14 cellular contexts compared by ENCODE assay signal in genomic region chr11:34891611-34892010, GRCh38. TPM values are rescaled to one million over a fixed set of nuclear protein-coding genes. Genes with fewer than 3 reads are reported as not detected.
A peak's percentile ranks its signal among the peaks of the same experiment; 100 is the strongest.
DNase-seq lines count a peak whose midpoint lies in the region; TF ChIP-seq lines count a peak whose summit lies in the region.
"Had no signal": no experiment of that assay in that cellular context is flagged by ENCODE, and none has a peak within 500 bp of the region (broad histone marks: within the 10 kb centered on the region; RNA-seq: fewer than 3 reads in every experiment).

No MANE protein-coding gene starts in this region.

- in situ Hi-C loops in SK-MEL-5 (cut with HindIII; ENCODE audit: low pct_unique_long_range_greater_than_20kb, low sequenced_read_pairs), result no loop called here

- peaks cover 14% of the 10 kb centered on the region for H3K36me3 Mint-ChIP-seq in activated CD4-positive, alpha-beta T cell treated with anti-CD3 and anti-CD28 coated beads, Interleukin-2, amount 10 ng/mL, durations not matched to agents 24 days and 14 days (ENCODE audit: low read depth)

- no peak overlapping the region for H3K4me2 ChIP-seq in hepatocyte

- H3K27me3 Mint-ChIP-seq in activated CD4-positive, alpha-beta T cell treated with anti-CD3 and anti-CD28 coated beads, Interleukin-2, amount 10 ng/mL, durations not matched to agents 24 days and 14 days, result no peaks in the 10 kb centered on the region
- H3K27me3 Mint-ChIP-seq: B cell; CD4-positive, alpha-beta T cell had no signal

- H3K27ac Mint-ChIP-seq in activated CD4-positive, alpha-beta T cell treated with anti-CD3 and anti-CD28 coated beads, Interleukin-2, amount 10 ng/mL, durations not matched to agents 24 days and 14 days, result no peak overlapping the region
- H3K27ac Mint-ChIP-seq: B cell; CD4-positive, alpha-beta T cell had no signal

- H3K4me1 Mint-ChIP-seq in activated CD4-positive, alpha-beta T cell treated with anti-CD3 and anti-CD28 coated beads, Interleukin-2, amount 10 ng/mL, durations not matched to agents 24 days and 14 days, result no peaks in the 10 kb centered on the region
- H3K4me1 Mint-ChIP-seq: B cell had no signal

- no peaks in the 10 kb centered on the region for H3K79me2 ChIP-seq in hepatocyte

- H3K9me2 ChIP-seq in hepatocyte (replicated peaks; ENCODE audit: insufficient read depth), result no peaks in the 10 kb centered on the region

- intact Hi-C loops in activated CD4-positive, alpha-beta T cell treated with anti-CD3 and anti-CD28 coated beads, Interleukin-2, amount 10 ng/mL, durations not matched to agents 24 days and 14 days (cut with micrococcal nuclease), result loop anchor here (1.0 kb wide), 1 partner anchor 305 kb away; no protein-coding TSS in a partner anchor

- H3K9me3 Mint-ChIP-seq in activated CD4-positive, alpha-beta T cell treated with anti-CD3 and anti-CD28 coated beads, Interleukin-2, amount 10 ng/mL, durations not matched to agents 24 days and 14 days, result peaks cover 7% of the 10 kb centered on the region

- peaks cover 4% of the 10 kb centered on the region for H3K4me1 ChIP-seq in hepatocyte (ENCODE audit: insufficient read depth)

- no peaks in the 10 kb centered on the region for H3K9me3 ChIP-seq in hepatocyte (ENCODE audit: low read depth)

- H3K27me3 ChIP-seq in hepatocyte, result no peaks in the 10 kb centered on the region

- 94% methylated on average over 3 of the region's 3 CpGs for WGBS in hepatocyte (ENCODE audit: low lambda C conversion rate, missing lambda C conversion rate)

- TF ChIP-seq CTCF in hepatocyte (IDR thresholded peaks at IDR 0.05; ENCODE audit: poor library complexity), result no peak

- DNase-seq in activated CD4-positive, alpha-beta T cell treated with anti-CD3 and anti-CD28 coated beads, Interleukin-2, amount 10 ng/mL, durations not matched to agents 24 days and 14 days, result peak; percentile 37
- no peak for DNase-seq in activated CD4-positive, alpha-beta T cell treated with anti-CD3 and anti-CD28 coated beads for 4 hours
- peak; percentile 68 for DNase-seq in SK-MEL-5 (ENCODE audit: low read depth, low spot score)
- peak; percentile 11 for DNase-seq in inferior parietal cortex (ENCODE audit: extremely low spot score)
- DNase-seq in central memory CD4-positive, alpha-beta T cell, result no peak
- no peak for DNase-seq in hepatocyte (ENCODE audit: low spot score)
- DNase-seq in activated naive CD4-positive, alpha-beta T cell treated with Interleukin-2 at 50 U/mL for 16 hours, result no peak
- DNase-seq: 8988T; ACHN; C1 segment of cervical spinal cord; CD4-positive, alpha-beta T cell had no signal

- no peak overlapping the region for H3K27ac ChIP-seq in hepatocyte
- H3K27ac ChIP-seq: HL-60 had no signal

- H4K20me1 ChIP-seq in hepatocyte (ENCODE audit: insufficient read depth, poor library complexity, severe bottlenecking), result no peaks in the 10 kb centered on the region

- no peaks in the 10 kb centered on the region for H3K36me3 ChIP-seq in hepatocyte (replicated peaks; ENCODE audit: insufficient read depth, low read depth)

- H3K4me3 Mint-ChIP-seq in activated CD4-positive, alpha-beta T cell treated with anti-CD3 and anti-CD28 coated beads, Interleukin-2, amount 10 ng/mL, durations not matched to agents 24 days and 14 days, result no peak overlapping the region
- H3K4me3 Mint-ChIP-seq: B cell; CD4-positive, alpha-beta T cell had no signal

- H2AFZ ChIP-seq in hepatocyte, result no peak overlapping the region

- no peak overlapping the region for H3K4me3 ChIP-seq in hepatocyte
- H3K4me3 ChIP-seq: GM12878 had no signal

RNA-seq across cellular contexts. Expression of gene APIP, which starts 24.6 kb away (rescaled TPM):
- total RNA-seq in activated CD4-positive, alpha-beta T cell treated with anti-CD3 and anti-CD28 coated beads, Interleukin-2, amount 10 ng/mL, durations not matched to agents 24 days and 14 days, result 26.8 and 29.6 TPM in 2 replicates
- 29.4 and 39.7 TPM in 2 replicates for total RNA-seq in SK-MEL-5 (2014; rRNA removed; shearing (Covaris generic))
- 19.7 and 29.7 TPM in 2 replicates for polyA plus RNA-seq in SK-MEL-5 (2015; cell fraction: cytosol; rRNA removed)
- polyA plus RNA-seq in SK-MEL-5 (2015; cell fraction: nucleus; rRNA removed), result 42.4 and 57.5 TPM in 2 replicates
- 26.8 and 30.6 TPM in 2 replicates for total RNA-seq in hepatocyte
- polyA plus RNA-seq in hepatocyte, result 21.5 and 25.9 TPM in 2 replicates

RNA-seq across cellular contexts. Expression of gene PDHX, which starts 24.8 kb away (rescaled TPM):
- 31.0 and 35.7 TPM in 2 replicates for total RNA-seq in activated CD4-positive, alpha-beta T cell treated with anti-CD3 and anti-CD28 coated beads, Interleukin-2, amount 10 ng/mL, durations not matched to agents 24 days and 14 days
- total RNA-seq in SK-MEL-5 (2014; rRNA removed; shearing (Covaris generic)), result 48.8 and 53.0 TPM in 2 replicates
- polyA plus RNA-seq in SK-MEL-5 (2015; cell fraction: cytosol; rRNA removed), result 33.2 and 50.5 TPM in 2 replicates
- 36.2 and 45.1 TPM in 2 replicates for polyA plus RNA-seq in SK-MEL-5 (2015; cell fraction: nucleus; rRNA removed)
- 44.8 TPM in 2 replicates for total RNA-seq in hepatocyte
- 46.8 and 51.6 TPM in 2 replicates for polyA plus RNA-seq in hepatocyte

Comparison
In these comparisons a context has a peak if more than half of its experiments do, and no peak if none do; other contexts are left out.
1. DNase-seq: peak in activated CD4-positive, alpha-beta T cell treated with anti-CD3 and anti-CD28 coated beads, Interleukin-2, amount 10 ng/mL, durations not matched to agents 24 days and 14 days (single experiment), SK-MEL-5 (single experiment) and inferior parietal cortex (single experiment); none in activated CD4-positive, alpha-beta T cell treated with anti-CD3 and anti-CD28 coated beads for 4 hours (0 of 2), central memory CD4-positive, alpha-beta T cell (single experiment), hepatocyte (single experiment) and activated naive CD4-positive, alpha-beta T cell treated with Interleukin-2 at 50 U/mL for 16 hours (single experiment).